Comparison of ENCODE assay signal across 1 cellular context in genomic region chr17:41520821-41521521, GRCh38.
TF ChIP-seq lines count a peak whose summit lies in the region.

No MANE protein-coding gene starts in this region.

TF ChIP-seq in endothelial cell of umbilical vein, 7 proteins besides CTCF, POLR2A, EP300 and RAD21 (continued from another document):
- TF ChIP-seq, protein P1, sequence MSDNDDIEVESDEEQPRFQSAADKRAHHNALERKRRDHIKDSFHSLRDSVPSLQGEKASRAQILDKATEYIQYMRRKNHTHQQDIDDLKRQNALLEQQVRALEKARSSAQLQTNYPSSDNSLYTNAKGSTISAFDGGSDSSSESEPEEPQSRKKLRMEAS (IDR thresholded peaks at IDR 0.05; ENCODE audit: insufficient read depth, insufficient read length): no peak
- TF ChIP-seq EZH2 (IDR thresholded peaks at IDR 0.05; ENCODE audit: borderline replicate concordance, low read depth, low read length, severe bottlenecking): no peak
TF ChIP-seq in endothelial cell of umbilical vein: peak in this region for 0.
